Comparison of ENCODE assay signal across 8 cellular contexts in genomic region chr6:119077643-119078448, GRCh38. TPM values are rescaled to one million over a fixed set of nuclear protein-coding genes. Genes with fewer than 3 reads are reported as not detected.
DNase-seq lines count a peak whose midpoint lies in the region; ATAC-seq and TF ChIP-seq lines count a peak whose summit lies in the region.

No MANE protein-coding gene starts in this region.

- H3K27me3 Mint-ChIP-seq in endothelial cell (ENCODE audit: unreplicated experiment), result peaks cover 12% of the 10 kb centered on the region
- peaks cover 6% of the 10 kb centered on the region for H3K27me3 Mint-ChIP-seq in stimulated activated naive CD8-positive, alpha-beta T cell treated with anti-CD3 and anti-CD28 coated beads, Interleukin-15, amount 100 ng/mL, for 72 hours

- H3K9me3 Mint-ChIP-seq in endothelial cell (ENCODE audit: unreplicated experiment), result no peaks in the 10 kb centered on the region
- H3K9me3 Mint-ChIP-seq in stimulated activated naive CD8-positive, alpha-beta T cell treated with anti-CD3 and anti-CD28 coated beads, Interleukin-15, amount 100 ng/mL, for 72 hours, result peaks cover 11 to 15% of the 10 kb centered on the region in 2 donors

- peaks cover 44% of the 10 kb centered on the region for H3K4me1 Mint-ChIP-seq in endothelial cell (ENCODE audit: unreplicated experiment)
- peaks cover 38% of the 10 kb centered on the region for H3K4me1 Mint-ChIP-seq in stimulated activated naive CD8-positive, alpha-beta T cell treated with anti-CD3 and anti-CD28 coated beads, Interleukin-15, amount 100 ng/mL, for 72 hours

- H3K27ac ChIP-seq in muscle layer of colon (ENCODE audit: low read depth, low read length), result peak overlapping the region; percentile 84

- H3K9ac ChIP-seq in muscle layer of colon (ENCODE audit: low read length), result no peak overlapping the region

- H3K36me3 Mint-ChIP-seq in endothelial cell (ENCODE audit: low read depth, unreplicated experiment), result peaks cover 29% of the 10 kb centered on the region

- H3K27me3 ChIP-seq in muscle layer of colon (ENCODE audit: control insufficient read depth in 1 of 2, insufficient read depth in 2 of 2, low read length in 2 of 2), result no peaks in the 10 kb centered on the region

- peak overlapping the region; percentile 58 to 69 for H3K4me3 ChIP-seq in muscle layer of colon (ENCODE audit: low read depth in 1 of 2, low read length in 2 of 2)

- H3K36me3 ChIP-seq in muscle layer of colon (ENCODE audit: insufficient read depth, low read length), result no peaks in the 10 kb centered on the region

- no peaks in the 10 kb centered on the region for H3K9me3 ChIP-seq in muscle layer of colon (ENCODE audit: low read length)

- H3K27ac Mint-ChIP-seq in endothelial cell (ENCODE audit: unreplicated experiment), result no peak overlapping the region
- peak overlapping the region; percentile 16 to 95 for H3K27ac Mint-ChIP-seq in stimulated activated naive CD8-positive, alpha-beta T cell treated with anti-CD3 and anti-CD28 coated beads, Interleukin-15, amount 100 ng/mL, for 72 hours

- ATAC-seq in GM18498 (IDR thresholded peaks at IDR 0.05; ENCODE audit: unreplicated experiment) (peak; percentile 27), HG02763 (IDR thresholded peaks at IDR 0.05; ENCODE audit: unreplicated experiment) (peak; percentile 44)
- ATAC-seq in stimulated activated naive CD8-positive, alpha-beta T cell treated with anti-CD3 and anti-CD28 coated beads, Interleukin-15, amount 100 ng/mL, for 72 hours, result peak; percentile 65

- peak; percentile 65 for DNase-seq in NCI-H345 (lab: John Stamatoyannopoulos, UW)
- peak; percentile 54 for DNase-seq in activated CD8-positive, alpha-beta memory T cell treated with anti-CD3 and anti-CD28 coated beads, Interleukin-2, amount 50 U/mL, for 4 hours
- peak; percentile 41 for DNase-seq in endothelial cell (ENCODE audit: low spot score)
- DNase-seq in stimulated activated naive CD8-positive, alpha-beta T cell treated with anti-CD3 and anti-CD28 coated beads, Interleukin-15, amount 100 ng/mL, for 72 hours, result peak; percentile 67 to 72
- DNase-seq in NCI-H446 treated with DMSO at 0.1 percent for 48 hours (lab: John Stamatoyannopoulos, UW), result no peak

- TF ChIP-seq CTCF in endothelial cell (IDR thresholded peaks at IDR 0.05; ENCODE audit: unreplicated experiment), result no peak

- peaks cover 7% of the 10 kb centered on the region for H3K4me1 ChIP-seq in muscle layer of colon (ENCODE audit: insufficient read depth, low read length)

- peak overlapping the region; percentile 90 for H3K4me3 Mint-ChIP-seq in endothelial cell (ENCODE audit: unreplicated experiment)
- peak overlapping the region; percentile 65 to 92 for H3K4me3 Mint-ChIP-seq in stimulated activated naive CD8-positive, alpha-beta T cell treated with anti-CD3 and anti-CD28 coated beads, Interleukin-15, amount 100 ng/mL, for 72 hours

RNA-seq across cellular contexts. Expression of gene FAM184A, which starts 0.6 kb away (rescaled TPM):
- 134 TPM for total RNA-seq in endothelial cell (ENCODE audit: unreplicated experiment)
